9 cellular contexts compared by ENCODE assay signal in genomic region chr1:179175011-179175934, GRCh38. TPM values are rescaled to one million over a fixed set of nuclear protein-coding genes. Genes with fewer than 3 reads are reported as not detected.
DNase-seq lines count a peak whose midpoint lies in the region; ATAC-seq and TF ChIP-seq lines count a peak whose summit lies in the region.
"Had no signal": no experiment of that assay in that cellular context is flagged by ENCODE, and none has a peak within 500 bp of the region (broad histone marks: within the 10 kb centered on the region; RNA-seq: fewer than 3 reads in every experiment).

No MANE protein-coding gene starts in this region.

- H3K9me3 Mint-ChIP-seq in H9, result no peaks in the 10 kb centered on the region
- no peaks in the 10 kb centered on the region for H3K9me3 Mint-ChIP-seq in WTC11

- H3K27ac ChIP-seq in H9 (ENCODE audit: insufficient read length, low read depth, low read length) (no peak overlapping the region), heart right ventricle (peak overlapping the region in 8 of 10 donors; percentile 1 to 77 (median 40)), skeletal muscle tissue (ENCODE audit: low read depth, low read length) (peak overlapping the region; percentile 57)

- H3K79me1 ChIP-seq in H9 (ENCODE audit: insufficient read depth, low read depth, low read length, poor library complexity, severe bottlenecking), result peaks cover 3% of the 10 kb centered on the region

- H3K14ac ChIP-seq in H9 (ENCODE audit: insufficient read depth, low read length), result no peak overlapping the region

- H4K91ac ChIP-seq in H9 (ENCODE audit: insufficient read length, low read depth, low read length), result no peak overlapping the region

- DNase-seq in H9 (no peak), WTC11 (ENCODE audit: low spot score) (no peak), heart right ventricle (no peak), NCI-H2029 (lab: John Stamatoyannopoulos, UW) (no peak), iPS-NIHi7 (ENCODE audit: extremely low spot score) (no peak), NCI-H345 (lab: John Stamatoyannopoulos, UW) (no peak)
- DNase-seq: uterus had no signal

- H3K27ac Mint-ChIP-seq in H9 (peak overlapping the region in 2 of 3 experiments; percentile 41 to 57; a peak in 3 of 7 replicates), WTC11 (peak overlapping the region; percentile 70)

- no peaks in the 10 kb centered on the region for H4K20me1 ChIP-seq in H9 (ENCODE audit: control insufficient read depth, insufficient read depth, insufficient read length)

- no CpG with 5 or more reads among the region's 5 CpGs for WGBS in H9 (ENCODE audit: extremely low coverage, insufficient read length, low lambda C conversion rate)
- WGBS in heart right ventricle, 2 donors, result 63 to 71% methylated on average over 5 of the region's 5 CpGs

- H3K56ac ChIP-seq in H9 (ENCODE audit: insufficient read length, low read depth, low read length), result no peak overlapping the region

- H2BK15ac ChIP-seq in H9 (ENCODE audit: low read depth, low read length), result no peak overlapping the region

- POLR2A ChIA-PET in WTC11 (lab: Charles Lee), result interaction anchor here (0.7 kb wide), 1 partner anchor 15 kb away, joined by 4 read pairs; no protein-coding TSS in a partner anchor

- H3K4me3 ChIP-seq in heart right ventricle (no peak overlapping the region), skeletal muscle tissue (ENCODE audit: low read length in 3 of 3) (no peak overlapping the region)
- H3K4me3 ChIP-seq: uterus had no signal

- H3K4me3 Mint-ChIP-seq in H9, result no peak overlapping the region
- no peak overlapping the region for H3K4me3 Mint-ChIP-seq in WTC11

- H2AK5ac ChIP-seq in H9 (ENCODE audit: insufficient read length, low read length), result no peak overlapping the region

- H2BK20ac ChIP-seq in H9 (ENCODE audit: low read depth, low read length, poor library complexity, severe bottlenecking), result no peak overlapping the region

- H3K9me3 ChIP-seq in H9 (ENCODE audit: control insufficient read depth, low read depth, low read length) (no peaks in the 10 kb centered on the region), heart right ventricle (no peaks in the 10 kb centered on the region), skeletal muscle tissue (ENCODE audit: control insufficient read depth in 3 of 3, low read length in 3 of 3) (no peaks in the 10 kb centered on the region)
- H3K9me3 ChIP-seq: uterus had no signal

- no peak overlapping the region for H2BK12ac ChIP-seq in H9 (ENCODE audit: insufficient read length, low read depth, low read length)

- H3K4me1 Mint-ChIP-seq in H9 (peaks cover 7 to 10% of the 10 kb centered on the region in 2 experiments), WTC11 (peaks cover 12% of the 10 kb centered on the region)

- H3T11ph ChIP-seq in H9 (ENCODE audit: low read length), result no peak overlapping the region

- H3K36me3 Mint-ChIP-seq in H9 (ENCODE audit: insufficient read depth in 1 of 3, low read depth in 3 of 3), result no peaks in the 10 kb centered on the region
- no peaks in the 10 kb centered on the region for H3K36me3 Mint-ChIP-seq in WTC11

- H3K23me2 ChIP-seq in H9 (ENCODE audit: insufficient read length, low read depth, low read length, poor library complexity, severe bottlenecking), result no peaks in the 10 kb centered on the region

- CTCF ChIA-PET in WTC11 (lab: Charles Lee), result interaction anchor here (0.7 kb wide), 1 partner anchor 11 kb away, joined by 3 read pairs; no protein-coding TSS in a partner anchor

- H2BK5ac ChIP-seq in H9 (ENCODE audit: insufficient read length, low read length), result no peak overlapping the region

- no peak overlapping the region for H2BK120ac ChIP-seq in H9 (ENCODE audit: low read depth, low read length, poor library complexity, severe bottlenecking)

- H3K36me3 ChIP-seq in heart right ventricle (no peaks in the 10 kb centered on the region), skeletal muscle tissue (ENCODE audit: control insufficient read depth in 3 of 3, insufficient read depth in 3 of 3, low read length in 3 of 3) (no peaks in the 10 kb centered on the region)
- H3K36me3 ChIP-seq: uterus had no signal

- no peak overlapping the region for H2AFZ ChIP-seq in H9 (ENCODE audit: low read length)

- no peaks in the 10 kb centered on the region for H3K27me3 Mint-ChIP-seq in H9 (ENCODE audit: low read depth)
- H3K27me3 Mint-ChIP-seq in WTC11 (ENCODE audit: low read depth), result no peaks in the 10 kb centered on the region

- H3K4me2 ChIP-seq in H9 (ENCODE audit: insufficient read depth, insufficient read length, low read length), result no peak overlapping the region

- H3K23ac ChIP-seq in H9 (ENCODE audit: insufficient read length, low read depth, low read length), result no peak overlapping the region

- TF ChIP-seq CTCF in H9 (conservative IDR thresholded peaks at IDR 0.05), result no peak
- no peak for TF ChIP-seq CTCF in WTC11 (IDR thresholded peaks at IDR 0.05)
- TF ChIP-seq CTCF in heart right ventricle (IDR thresholded peaks at IDR 0.05), result no peak

- no peak overlapping the region for H3K4ac ChIP-seq in H9 (ENCODE audit: low read depth, low read length)

- ATAC-seq in WTC11, result no peak
- peak; percentile 69 to 90 (median 76) for ATAC-seq in heart right ventricle
- ATAC-seq in HG03460 (IDR thresholded peaks at IDR 0.05; ENCODE audit: unreplicated experiment), result no peak

- no peak overlapping the region for H3K18ac ChIP-seq in H9 (ENCODE audit: insufficient read length, low read depth, low read length)

- peaks cover 2% of the 10 kb centered on the region; the same call in 1 of the 2 replicates for H3K79me2 ChIP-seq in H9 (ENCODE audit: insufficient read depth, low read length)

- no peak overlapping the region for H4K5ac ChIP-seq in H9 (ENCODE audit: insufficient read length, low read depth, low read length)

- H3K9ac ChIP-seq in H9 (ENCODE audit: extremely low read depth, insufficient read length, low read length) (no peak overlapping the region), skeletal muscle tissue (ENCODE audit: low read depth in 1 of 3, low read length in 3 of 3) (peak overlapping the region in 1 of 3 donors; percentile 3)

- H3K27me3 ChIP-seq in H9 (ENCODE audit: insufficient read depth, low read length) (no peaks in the 10 kb centered on the region), heart right ventricle (no peaks in the 10 kb centered on the region), skeletal muscle tissue (ENCODE audit: control insufficient read depth in 3 of 3, insufficient read depth in 3 of 3, low read length in 3 of 3) (no peaks in the 10 kb centered on the region)
- H3K27me3 ChIP-seq: uterus had no signal

- intact Hi-C loops in heart right ventricle (cut with DNase I), result no loop called here

- H3K4me1 ChIP-seq in H9 (ENCODE audit: insufficient read depth, low read length) (no peaks in the 10 kb centered on the region), heart right ventricle (peaks cover 0 to 53% (median 34%) of the 10 kb centered on the region in 9 donors), skeletal muscle tissue (ENCODE audit: control insufficient read depth in 3 of 3, insufficient read depth in 3 of 3, low read length in 3 of 3) (peaks cover 10 to 15% (median 11%) of the 10 kb centered on the region in 3 donors)

- no peak overlapping the region for H4K8ac ChIP-seq in H9 (replicated peaks; ENCODE audit: insufficient read length, low read depth, low read length)

TF ChIP-seq in WTC11, 78 proteins besides CTCF, POLR2A, EP300 and RAD21:
- no peak for TF ChIP-seq ERG (CRISPR knock-in tag; IDR thresholded peaks at IDR 0.05)

RNA-seq across cellular contexts. Expression of gene ABL2, which starts 54.2 kb away (rescaled TPM):
- total RNA-seq in H9 (2021) (21.2 TPM in 2 replicates), WTC11 (2021) (18.3 to 20.1 TPM (median 19.2 TPM) in 3 replicates), heart right ventricle (10 to 100 TPM in 9 of 10 donors, 1 to 10 TPM in 1; 7.9 to 14.4 (median 11.3) TPM), skeletal muscle tissue (8.9 TPM)
- 1 to 10 TPM; 2.5 TPM for polyA plus RNA-seq in heart right ventricle

Comparison
In these comparisons a context has a peak if more than half of its experiments do, and no peak if none do; other contexts are left out.
1. ATAC-seq: peak in heart right ventricle (8 of 8); none in WTC11 (single experiment) and HG03460 (single experiment).